ENCODE assay signal across 30 cellular contexts in the genomic region with DNA sequence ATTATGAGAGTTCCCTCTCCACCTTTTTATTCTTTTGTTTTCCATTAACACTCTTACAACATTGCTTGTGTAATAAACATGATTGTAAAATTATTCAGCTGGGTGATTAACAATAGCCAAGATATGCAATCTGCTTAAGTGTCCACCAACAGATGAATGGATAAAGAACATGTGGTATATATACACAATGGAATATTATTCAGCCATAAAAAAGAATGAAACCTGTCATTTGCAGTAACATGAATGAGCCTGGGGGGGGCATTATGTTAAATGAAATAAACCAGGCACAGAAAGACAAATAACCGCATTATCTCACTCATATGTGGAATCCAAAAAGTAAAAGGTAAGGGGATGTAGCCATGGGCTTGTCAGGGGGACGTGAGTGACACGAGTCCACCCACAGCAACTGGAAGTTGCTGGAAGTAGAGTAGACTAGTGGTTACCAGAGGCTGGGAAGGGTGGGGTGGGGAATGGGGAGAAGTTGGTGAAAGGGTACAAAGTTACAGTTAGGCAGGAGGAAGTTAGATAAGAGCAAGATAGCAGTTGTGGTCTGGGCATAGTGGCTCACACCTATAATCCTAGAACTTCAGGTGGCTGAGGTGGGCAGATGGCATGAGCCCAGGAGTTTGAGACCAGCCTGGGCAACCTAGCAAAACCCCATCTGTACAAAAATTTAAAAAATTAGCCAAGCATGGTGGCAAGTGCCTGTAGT. TPM values are rescaled to one million over a fixed set of nuclear protein-coding genes. Genes with fewer than 3 reads are reported as not detected.
DNase-seq lines count a peak whose midpoint lies in the region; ATAC-seq, FAIRE-seq and TF ChIP-seq lines count a peak whose summit lies in the region.
"Had no signal": no experiment of that assay in that cellular context is flagged by ENCODE, and none has a peak within 500 bp of the region (broad histone marks: within the 10 kb centered on the region; RNA-seq: fewer than 3 reads in every experiment).

No MANE protein-coding gene starts in this region.

- no peaks in the 10 kb centered on the region for H3K27me3 Mint-ChIP-seq in activated CD4-positive, alpha-beta T cell treated with anti-CD3 and anti-CD28 coated beads for 36 hours
- no peaks in the 10 kb centered on the region for H3K27me3 Mint-ChIP-seq in T-helper 17 cell
- H3K27me3 Mint-ChIP-seq: central memory CD8-positive, alpha-beta T cell had no signal

- no peak for TF ChIP-seq CTCF in mucosa of descending colon (IDR thresholded peaks at IDR 0.05)

- H3K9me3 Mint-ChIP-seq in activated CD4-positive, alpha-beta T cell treated with anti-CD3 and anti-CD28 coated beads for 36 hours (ENCODE audit: low read depth) = peaks cover 6% of the 10 kb centered on the region
- H3K9me3 Mint-ChIP-seq: endodermal cell; stimulated activated effector memory CD8-positive, alpha-beta T cell treated with anti-CD3 and anti-CD28 coated beads, Interleukin-12 subunit alpha, Interleukin-12 subunit beta, amount 100 ng/mL, for 72 hours had no signal

- H3K4me1 Mint-ChIP-seq in activated CD4-positive, alpha-beta T cell treated with anti-CD3 and anti-CD28 coated beads for 36 hours = peaks cover 62% of the 10 kb centered on the region
- peaks cover 26% of the 10 kb centered on the region for H3K4me1 Mint-ChIP-seq in T-helper 17 cell

- no peak for ATAC-seq in activated CD4-positive, alpha-beta T cell treated with anti-CD3 and anti-CD28 coated beads for 36 hours
- no peak for ATAC-seq in T-helper 17 cell
- ATAC-seq in mucosa of descending colon = peak; percentile 68
- ATAC-seq in HG02870 (IDR thresholded peaks at IDR 0.05; ENCODE audit: unreplicated experiment) = no peak
- ATAC-seq: A549; body of pancreas; esophagus mucosa; pancreas; stimulated activated effector memory CD8-positive, alpha-beta T cell treated with anti-CD3 and anti-CD28 coated beads, Interleukin-12 subunit alpha, Interleukin-12 subunit beta, amount 100 ng/mL, for 72 hours had no signal

- POLR2A ChIA-PET in activated CD4-positive, alpha-beta T cell treated with anti-CD3 and anti-CD28 coated beads for 36 hours (lab: Charles Lee) = no interaction called here

- H3K9me3 ChIP-seq in T-helper 17 cell (ENCODE audit: control insufficient read depth, low read length, poor library complexity, severe bottlenecking) (no peaks in the 10 kb centered on the region), mucosa of descending colon (no peaks in the 10 kb centered on the region)
- H3K9me3 ChIP-seq: A549, body of pancreas, left ventricle myocardium inferior, pancreas had no signal

- intact Hi-C loops in activated CD4-positive, alpha-beta T cell treated with anti-CD3 and anti-CD28 coated beads for 36 hours (cut with DNase I, micrococcal nuclease) = loop anchor here in 1 of 2 experiments (10.0 kb wide), 1 partner anchor 715 kb away; no protein-coding TSS in a partner anchor
- intact Hi-C loops in mucosa of descending colon (cut with DNase I, micrococcal nuclease) = no loop called here

- H3K36me3 Mint-ChIP-seq in activated CD4-positive, alpha-beta T cell treated with anti-CD3 and anti-CD28 coated beads for 36 hours (ENCODE audit: low read depth) = no peaks in the 10 kb centered on the region
- no peaks in the 10 kb centered on the region for H3K36me3 Mint-ChIP-seq in T-helper 17 cell (ENCODE audit: low read depth)
- H3K36me3 Mint-ChIP-seq: CD4-positive, CD25-positive, alpha-beta regulatory T cell had no signal

- CTCF ChIA-PET in activated CD4-positive, alpha-beta T cell treated with anti-CD3 and anti-CD28 coated beads for 36 hours (lab: Charles Lee) = no interaction called here

- DNase-seq in activated CD4-positive, alpha-beta T cell treated with anti-CD3 and anti-CD28 coated beads for 36 hours = no peak
- no peak for DNase-seq in activated CD4-positive, alpha-beta T cell treated with anti-CD3 and anti-CD28 coated beads for 4 hours
- DNase-seq in GM12892 (ENCODE audit: insufficient read length) (no peak), T-helper 17 cell (no peak), mucosa of descending colon (no peak), NK-92 (lab: John Stamatoyannopoulos, UW; ENCODE audit: unreplicated experiment) (no peak), ureter (ENCODE audit: low spot score) (no peak)
- DNase-seq: activated CD8-positive, alpha-beta memory T cell treated with anti-CD3 and anti-CD28 coated beads for 24 hours; activated T-cell treated with anti-CD3 and anti-CD28 coated beads for 4 hours; body of pancreas; CD4-positive, CD25-positive, alpha-beta regulatory T cell; endodermal cell; left ventricle myocardium inferior; mesenchymal stem cell; MV-4-11; NCI-H1694 treated with DMSO at 0.1 percent for 48 hours; NCI-H446 treated with DMSO at 0.1 percent for 48 hours; NCI-H774; pancreas; SJCRH30 had no signal

- H3K4me3 ChIP-seq in mucosa of descending colon = no peak overlapping the region
- H3K4me3 ChIP-seq: A549, body of pancreas, left ventricle myocardium inferior, pancreas, SJCRH30 had no signal

- FAIRE-seq in GM12892 (lab: Jason Lieb, UNC) = peak; percentile 21
- FAIRE-seq: A549, D721Med, GM18507, islet of Langerhans, pancreas, TTC549 had no signal

- H3K36me3 ChIP-seq in mucosa of descending colon (ENCODE audit: low read depth) = no peaks in the 10 kb centered on the region
- H3K36me3 ChIP-seq: left ventricle myocardium inferior, pancreas, SJCRH30 had no signal

- H3K27ac Mint-ChIP-seq in activated CD4-positive, alpha-beta T cell treated with anti-CD3 and anti-CD28 coated beads for 36 hours = peak overlapping the region; percentile 59
- no peak overlapping the region for H3K27ac Mint-ChIP-seq in T-helper 17 cell
- H3K27ac Mint-ChIP-seq: endodermal cell had no signal

- H3K4me3 Mint-ChIP-seq in activated CD4-positive, alpha-beta T cell treated with anti-CD3 and anti-CD28 coated beads for 36 hours = no peak overlapping the region
- H3K4me3 Mint-ChIP-seq in T-helper 17 cell = peak overlapping the region; percentile 9
- H3K4me3 Mint-ChIP-seq: CD4-positive, CD25-positive, alpha-beta regulatory T cell; central memory CD8-positive, alpha-beta T cell; endodermal cell; neural crest cell; stimulated activated effector memory CD8-positive, alpha-beta T cell treated with anti-CD3 and anti-CD28 coated beads, Interleukin-12 subunit alpha, Interleukin-12 subunit beta, amount 100 ng/mL, for 72 hours had no signal

- no peaks in the 10 kb centered on the region for H3K4me1 ChIP-seq in mucosa of descending colon (ENCODE audit: low read depth)
- H3K4me1 ChIP-seq: A549, body of pancreas, left ventricle myocardium inferior, pancreas, SJCRH30 had no signal

- no peak for TF ChIP-seq POLR2A in GM12892 (IDR thresholded peaks at IDR 0.05; ENCODE audit: low read depth, low read length)

RNA-seq across cellular contexts. Expression of a gene that starts 28.7 kb away (rescaled TPM):
- total RNA-seq in activated CD4-positive, alpha-beta T cell treated with anti-CD3 and anti-CD28 coated beads for 36 hours = 100 to 1,000 TPM in 1 of 2 experiments, 10 to 100 TPM in 1; 58.6 to 104 TPM
- 120 TPM for polyA plus RNA-seq in GM12892 (2012; ENCODE audit: missing spikeins)
- total RNA-seq in T-helper 17 cell = 100 to 1,000 TPM; 150 to 170 TPM
- total RNA-seq in mucosa of descending colon = 10 to 100 TPM; 68.5 to 83.0 (median 73.2) TPM
- total RNA-seq in ureter = 76.5 TPM
